In the genomic region with DNA sequence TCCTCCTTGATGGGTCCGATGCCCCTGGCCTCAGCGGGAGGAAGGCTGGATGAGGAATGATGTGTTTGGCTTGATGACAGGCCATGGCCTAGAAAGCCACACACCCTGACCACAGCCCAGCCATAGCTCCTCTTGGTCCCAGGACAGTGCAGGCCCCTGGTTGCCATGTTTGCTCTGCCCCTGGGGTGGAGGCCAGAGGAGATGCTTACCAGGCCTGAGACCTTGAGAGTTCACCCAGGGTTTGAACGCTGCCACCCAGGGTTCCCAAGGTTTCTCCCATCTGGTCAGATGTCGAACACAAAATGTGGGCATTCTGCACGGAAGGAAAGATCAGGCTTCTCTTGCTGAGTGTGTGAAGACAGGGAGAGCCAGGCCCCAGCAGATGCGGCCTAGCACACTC, we compare ENCODE assay signal across 28 cellular contexts. TPM values are rescaled to one million over a fixed set of nuclear protein-coding genes. Genes with fewer than 3 reads are reported as not detected.
"Had no signal": no experiment of that assay in that cellular context is flagged by ENCODE, and none has a peak within 500 bp of the region (broad histone marks: within the 10 kb centered on the region; RNA-seq: fewer than 3 reads in every experiment).

No MANE protein-coding gene starts in this region.

- DNase-seq: activated B cell treated with CpG ODN at 0.5 μM for 24 hours; activated CD4-positive, alpha-beta T cell treated with anti-CD3 and anti-CD28 coated beads for 36 hours; activated CD4-positive, alpha-beta T cell treated with anti-CD3 and anti-CD28 coated beads, Interleukin-2, amount 50 U/mL, for 4 hours; activated CD8-positive, alpha-beta memory T cell treated with anti-CD3 and anti-CD28 coated beads for 24 hours; activated naive CD4-positive, alpha-beta T cell treated with anti-CD3 and anti-CD28 coated beads for 36 hours; activated T-cell treated with anti-CD3 and anti-CD28 coated beads, Interleukin-2, amount 50 U/mL, for 48 hours; amygdala; effector CD4-positive, alpha-beta T cell; foreskin keratinocyte; immature natural killer cell; left ventricle myocardium superior; mammary epithelial cell; midbrain; natural killer cell; occipital lobe; posterior cingulate gyrus; right lobe of liver; small intestine; stimulated activated CD4-positive, alpha-beta T cell treated with anti-CD3 and anti-CD28 coated beads, Interleukin-2, amount 100 ng/mL, for 24 hours; stimulated activated naive CD8-positive, alpha-beta T cell treated with anti-CD3 and anti-CD28 coated beads, Interleukin-15, amount 100 ng/mL, for 72 hours; T-helper 17 cell had no signal

- H3K27me3 ChIP-seq: cardiac muscle cell, foreskin keratinocyte, right lobe of liver, tibial artery had no signal

- H3K36me3 Mint-ChIP-seq: immature natural killer cell; natural killer cell; stimulated activated effector memory CD8-positive, alpha-beta T cell treated with anti-CD3 and anti-CD28 coated beads, Interleukin-12 subunit alpha, Interleukin-12 subunit beta, amount 100 ng/mL, for 72 hours had no signal

- H3K27ac Mint-ChIP-seq: activated B cell treated with CpG ODN at 0.5 μM for 24 hours; activated CD4-positive, alpha-beta T cell treated with anti-CD3 and anti-CD28 coated beads for 36 hours; activated naive CD4-positive, alpha-beta T cell treated with anti-CD3 and anti-CD28 coated beads for 36 hours; natural killer cell; stimulated activated effector memory CD8-positive, alpha-beta T cell treated with anti-CD3 and anti-CD28 coated beads, Interleukin-12 subunit alpha, Interleukin-12 subunit beta, amount 100 ng/mL, for 72 hours; stimulated activated naive CD8-positive, alpha-beta T cell treated with anti-CD3 and anti-CD28 coated beads, Interleukin-15, amount 100 ng/mL, for 72 hours; T-helper 17 cell had no signal

- H3K4me3 ChIP-seq: cardiac muscle cell, right lobe of liver, tibial artery had no signal

- H3K4me1 Mint-ChIP-seq: activated CD4-positive, alpha-beta T cell treated with anti-CD3 and anti-CD28 coated beads for 36 hours; stimulated activated effector memory CD8-positive, alpha-beta T cell treated with anti-CD3 and anti-CD28 coated beads, Interleukin-12 subunit alpha, Interleukin-12 subunit beta, amount 100 ng/mL, for 72 hours; stimulated activated naive CD8-positive, alpha-beta T cell treated with anti-CD3 and anti-CD28 coated beads, Interleukin-15, amount 100 ng/mL, for 72 hours had no signal

- ATAC-seq: activated CD4-positive, alpha-beta T cell treated with anti-CD3 and anti-CD28 coated beads for 36 hours; foreskin keratinocyte; left ventricle myocardium superior; natural killer cell; right lobe of liver; stimulated activated effector memory CD8-positive, alpha-beta T cell treated with anti-CD3 and anti-CD28 coated beads, Interleukin-12 subunit alpha, Interleukin-12 subunit beta, amount 100 ng/mL, for 72 hours; stimulated activated naive CD8-positive, alpha-beta T cell treated with anti-CD3 and anti-CD28 coated beads, Interleukin-15, amount 100 ng/mL, for 72 hours; T-helper 17 cell had no signal

- H3K9me3 ChIP-seq: right lobe of liver, tibial artery had no signal

- FAIRE-seq: small intestine had no signal

- H3K27ac ChIP-seq: cardiac muscle cell, foreskin keratinocyte, tibial artery had no signal

- H3K4me3 Mint-ChIP-seq: activated B cell treated with CpG ODN at 0.5 μM for 24 hours; activated CD4-positive, alpha-beta T cell treated with anti-CD3 and anti-CD28 coated beads for 36 hours; activated naive CD4-positive, alpha-beta T cell treated with anti-CD3 and anti-CD28 coated beads for 36 hours; immature natural killer cell; natural killer cell; stimulated activated effector memory CD8-positive, alpha-beta T cell treated with anti-CD3 and anti-CD28 coated beads, Interleukin-12 subunit alpha, Interleukin-12 subunit beta, amount 100 ng/mL, for 72 hours; stimulated activated naive CD8-positive, alpha-beta T cell treated with anti-CD3 and anti-CD28 coated beads, Interleukin-15, amount 100 ng/mL, for 72 hours; T-helper 17 cell had no signal

- H3K9me3 Mint-ChIP-seq: activated B cell treated with CpG ODN at 0.5 μM for 24 hours; activated naive CD4-positive, alpha-beta T cell treated with anti-CD3 and anti-CD28 coated beads for 36 hours; immature natural killer cell; natural killer cell; stimulated activated effector memory CD8-positive, alpha-beta T cell treated with anti-CD3 and anti-CD28 coated beads, Interleukin-12 subunit alpha, Interleukin-12 subunit beta, amount 100 ng/mL, for 72 hours; stimulated activated naive CD8-positive, alpha-beta T cell treated with anti-CD3 and anti-CD28 coated beads, Interleukin-15, amount 100 ng/mL, for 72 hours had no signal

- H3K4me1 ChIP-seq: tibial artery had no signal

- H3K36me3 ChIP-seq: cardiac muscle cell had no signal

RNA-seq across cellular contexts. Expression of a gene that starts 2.6 kb away (rescaled TPM):
- total RNA-seq: activated B cell treated with CpG ODN at 0.5 μM for 24 hours, T-helper 17 cell had no signal
- polyA plus RNA-seq: immature natural killer cell had no signal

RNA-seq across cellular contexts. Expression of a gene that starts 7.5 kb away (rescaled TPM):
- total RNA-seq: activated B cell treated with CpG ODN at 0.5 μM for 24 hours; activated CD4-positive, alpha-beta T cell treated with anti-CD3 and anti-CD28 coated beads for 36 hours; activated naive CD4-positive, alpha-beta T cell treated with anti-CD3 and anti-CD28 coated beads for 36 hours; cardiac muscle cell; cerebellum; foreskin keratinocyte; glomerular endothelial cell; left ventricle myocardium superior; mammary epithelial cell; natural killer cell; occipital lobe; right lobe of liver; T-helper 17 cell; urinary bladder had no signal
- polyA plus RNA-seq: cardiac muscle cell, esophagus, foreskin keratinocyte, mammary epithelial cell, small intestine, urinary bladder had no signal

RNA-seq across cellular contexts. Expression of a gene that starts 27.8 kb away (rescaled TPM):
- total RNA-seq: activated B cell treated with CpG ODN at 0.5 μM for 24 hours; activated CD4-positive, alpha-beta T cell treated with anti-CD3 and anti-CD28 coated beads for 36 hours; activated naive CD4-positive, alpha-beta T cell treated with anti-CD3 and anti-CD28 coated beads for 36 hours; cerebellum; foreskin keratinocyte; glomerular endothelial cell; mammary epithelial cell; occipital lobe had no signal
- polyA plus RNA-seq: foreskin keratinocyte had no signal
